In genomic region chr22:18998998-18999397, GRCh38 we compare ENCODE assay signal across 12 cellular contexts.
A peak's percentile ranks its signal among the peaks of the same experiment; 100 is the strongest.
DNase-seq lines count a peak whose midpoint lies in the region; ATAC-seq, FAIRE-seq and TF ChIP-seq lines count a peak whose summit lies in the region.
"Had no signal": no experiment of that assay in that cellular context is flagged by ENCODE, and none has a peak within 500 bp of the region (broad histone marks: within the 10 kb centered on the region; RNA-seq: fewer than 3 reads in every experiment).

No MANE protein-coding gene starts in this region.

- no peak overlapping the region for H3K4me3 Mint-ChIP-seq in activated naive CD4-positive, alpha-beta T cell treated with anti-CD3 and anti-CD28 coated beads for 36 hours
- H3K4me3 Mint-ChIP-seq: naive B cell had no signal

- intact Hi-C loops in activated naive CD4-positive, alpha-beta T cell treated with anti-CD3 and anti-CD28 coated beads for 36 hours (cut with micrococcal nuclease) = no loop called here

- H3K9me3 Mint-ChIP-seq in activated naive CD4-positive, alpha-beta T cell treated with anti-CD3 and anti-CD28 coated beads for 36 hours = no peaks in the 10 kb centered on the region

- no peak overlapping the region for H3K27ac Mint-ChIP-seq in activated naive CD4-positive, alpha-beta T cell treated with anti-CD3 and anti-CD28 coated beads for 36 hours
- H3K27ac Mint-ChIP-seq: naive B cell had no signal

- CTCF ChIA-PET in activated naive CD4-positive, alpha-beta T cell treated with anti-CD3 and anti-CD28 coated beads for 36 hours (lab: Charles Lee) = interaction anchor here (0.6 kb wide), 2 partner anchors 17 to 45 kb away, joined by 3 read pairs; no protein-coding TSS in a partner anchor

- no peak for ATAC-seq in HG03280 (IDR thresholded peaks at IDR 0.05; ENCODE audit: unreplicated experiment)
- no peak for ATAC-seq in GM21737 (IDR thresholded peaks at IDR 0.05; ENCODE audit: unreplicated experiment)
- ATAC-seq: GM12878 had no signal

- peak; percentile 30 for DNase-seq in activated naive CD4-positive, alpha-beta T cell treated with anti-CD3 and anti-CD28 coated beads for 36 hours
- DNase-seq in activated naive CD4-positive, alpha-beta T cell treated with anti-CD3 and anti-CD28 coated beads, Interleukin-2, amount 50 U/mL, for 16 hours = no peak
- DNase-seq in NAMALWA (ENCODE audit: low spot score) (peak; percentile 9), fibroblast of pulmonary artery (ENCODE audit: low read depth) (no peak), GM12891 (ENCODE audit: insufficient read length, low spot score) (no peak)
- peak; percentile 12 for DNase-seq in stimulated activated CD4-positive, alpha-beta T cell treated with anti-CD3 and anti-CD28 coated beads, Interleukin-4, amount 100 ng/mL, for 1 hour
- DNase-seq: naive B cell, NCI-H1092, NCI-H526 treated with DMSO at 0.1 percent for 48 hours had no signal

- TF ChIP-seq POLR2A in GM12891 (IDR thresholded peaks at IDR 0.05; ENCODE audit: low read depth, low read length) = no peak

- TF ChIP-seq CTCF in fibroblast of pulmonary artery (IDR thresholded peaks at IDR 0.05; ENCODE audit: low read length, missing control alignments) = peak; percentile 18

- peaks cover 15% of the 10 kb centered on the region for H3K27me3 Mint-ChIP-seq in activated naive CD4-positive, alpha-beta T cell treated with anti-CD3 and anti-CD28 coated beads for 36 hours (ENCODE audit: low read depth)

- H3K4me1 Mint-ChIP-seq in activated naive CD4-positive, alpha-beta T cell treated with anti-CD3 and anti-CD28 coated beads for 36 hours (ENCODE audit: low read depth) = no peaks in the 10 kb centered on the region
- H3K4me1 Mint-ChIP-seq: naive B cell had no signal

- H3K4me3 ChIP-seq in fibroblast of pulmonary artery (replicated peaks; ENCODE audit: low read depth, low read length) = no peak overlapping the region
- H3K4me3 ChIP-seq: GM12878 had no signal

- no peaks in the 10 kb centered on the region for H3K36me3 Mint-ChIP-seq in activated naive CD4-positive, alpha-beta T cell treated with anti-CD3 and anti-CD28 coated beads for 36 hours (ENCODE audit: low read depth)
- H3K36me3 Mint-ChIP-seq: naive B cell had no signal

- FAIRE-seq in GM12891 (lab: Jason Lieb, UNC) = no peak
- FAIRE-seq: GM12878 had no signal

TF ChIP-seq in GM12891, 5 proteins besides CTCF, POLR2A, EP300 and RAD21:
- TF ChIP-seq PAX5 (IDR thresholded peaks at IDR 0.05; ENCODE audit: insufficient read depth, low read length, severe bottlenecking) (no peak), POU2F2 (IDR thresholded peaks at IDR 0.05; ENCODE audit: low read depth, low read length) (no peak), POLR2AphosphoS5 (IDR thresholded peaks at IDR 0.05; ENCODE audit: low read depth, low read length) (no peak), TAF1 (IDR thresholded peaks at IDR 0.05; ENCODE audit: low read depth, low read length) (no peak), SPI1 (IDR thresholded peaks at IDR 0.05; ENCODE audit: low read depth, low read length) (no peak)

Comparison
In these comparisons a context has a peak if more than half of its experiments do, and no peak if none do; other contexts are left out.
1. DNase-seq: peak in activated naive CD4-positive, alpha-beta T cell treated with anti-CD3 and anti-CD28 coated beads for 36 hours (single experiment), NAMALWA (single experiment) and stimulated activated CD4-positive, alpha-beta T cell treated with anti-CD3 and anti-CD28 coated beads, Interleukin-4, amount 100 ng/mL, for 1 hour (single experiment); none in activated naive CD4-positive, alpha-beta T cell treated with anti-CD3 and anti-CD28 coated beads, Interleukin-2, amount 50 U/mL, for 16 hours (single experiment), fibroblast of pulmonary artery (single experiment) and GM12891 (single experiment).